1 cellular context compared by ENCODE assay signal in the genomic region with DNA sequence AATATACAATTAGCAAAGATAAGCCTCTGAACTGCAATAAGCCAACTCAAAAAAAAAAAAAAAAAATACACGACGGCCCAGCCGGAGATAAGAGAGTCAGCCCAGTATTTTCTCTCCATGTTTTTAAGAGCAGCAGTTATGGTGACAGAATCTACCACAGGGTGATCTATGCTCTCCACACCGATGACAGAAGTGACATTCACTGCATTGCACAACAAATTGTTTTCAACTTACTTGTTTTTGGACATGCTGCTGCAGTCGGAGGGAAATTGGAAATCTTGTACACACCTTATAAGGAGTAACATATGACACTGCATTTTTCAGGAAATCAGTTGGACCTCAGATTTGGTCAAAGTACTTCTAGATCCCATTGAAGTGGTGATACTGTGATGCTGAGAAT.
TF ChIP-seq lines count a peak whose summit lies in the region.

No MANE protein-coding gene starts in this region.

TF ChIP-seq in HepG2, 621 proteins besides CTCF, POLR2A, EP300 and RAD21 (continued from another document and continues in another):
- TF ChIP-seq, protein P1, sequence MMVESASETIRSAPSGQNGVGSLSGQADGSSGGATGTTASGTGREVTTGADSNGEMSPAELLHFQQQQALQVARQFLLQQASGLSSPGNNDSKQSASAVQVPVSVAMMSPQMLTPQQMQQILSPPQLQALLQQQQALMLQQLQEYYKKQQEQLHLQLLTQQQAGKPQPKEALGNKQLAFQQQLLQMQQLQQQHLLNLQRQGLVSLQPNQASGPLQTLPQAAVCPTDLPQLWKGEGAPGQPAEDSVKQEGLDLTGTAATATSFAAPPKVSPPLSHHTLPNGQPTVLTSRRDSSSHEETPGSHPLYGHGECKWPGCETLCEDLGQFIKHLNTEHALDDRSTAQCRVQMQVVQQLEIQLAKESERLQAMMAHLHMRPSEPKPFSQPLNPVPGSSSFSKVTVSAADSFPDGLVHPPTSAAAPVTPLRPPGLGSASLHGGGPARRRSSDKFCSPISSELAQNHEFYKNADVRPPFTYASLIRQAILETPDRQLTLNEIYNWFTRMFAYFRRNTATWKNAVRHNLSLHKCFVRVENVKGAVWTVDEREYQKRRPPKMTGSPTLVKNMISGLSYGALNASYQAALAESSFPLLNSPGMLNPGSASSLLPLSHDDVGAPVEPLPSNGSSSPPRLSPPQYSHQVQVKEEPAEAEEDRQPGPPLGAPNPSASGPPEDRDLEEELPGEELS (CRISPR knock-in tag; IDR thresholded peaks at IDR 0.05) = peak; percentile 95
- TF ChIP-seq JUN (CRISPR knock-in tag; IDR thresholded peaks at IDR 0.05) (no peak; the same call in 1 of the 2 replicates), KLF6 (CRISPR knock-in tag; IDR thresholded peaks at IDR 0.05) (no peak), HIVEP1 (CRISPR knock-in tag; IDR thresholded peaks at IDR 0.05) (no peak), ZNF605 (CRISPR knock-in tag; IDR thresholded peaks at IDR 0.05) (no peak), TAF15 (IDR thresholded peaks at IDR 0.05; ENCODE audit: low read depth, low read length, poor library complexity, severe bottlenecking) (no peak), ZNF30 (CRISPR knock-in tag; IDR thresholded peaks at IDR 0.05) (no peak), ZNF737 (CRISPR knock-in tag; IDR thresholded peaks at IDR 0.05; ENCODE audit: borderline replicate concordance) (no peak), ZSCAN31 (CRISPR knock-in tag; IDR thresholded peaks at IDR 0.05; ENCODE audit: low read depth) (no peak), NFE2L1 (CRISPR knock-in tag; IDR thresholded peaks at IDR 0.05; ENCODE audit: borderline replicate concordance) (no peak), GABPB1 (CRISPR knock-in tag; IDR thresholded peaks at IDR 0.05) (no peak), MTF1 (CRISPR knock-in tag; IDR thresholded peaks at IDR 0.05) (no peak), MED13 (CRISPR knock-in tag; IDR thresholded peaks at IDR 0.05) (no peak), ZNF136 (CRISPR knock-in tag; IDR thresholded peaks at IDR 0.05; ENCODE audit: low read depth) (no peak), PPARG (CRISPR knock-in tag; conservative IDR thresholded peaks at IDR 0.05) (peak; percentile 57), GATAD2A (CRISPR knock-in tag; IDR thresholded peaks at IDR 0.05) (peak; percentile 97), ZNF451 (CRISPR knock-in tag; IDR thresholded peaks at IDR 0.05) (no peak), SALL1 (CRISPR knock-in tag; IDR thresholded peaks at IDR 0.05) (peak; percentile 81; the same call in 1 of the 2 replicates), ZBTB42 (CRISPR knock-in tag; IDR thresholded peaks at IDR 0.05) (no peak), ZMYM2 (CRISPR knock-in tag; IDR thresholded peaks at IDR 0.05) (no peak), GFI1 (CRISPR knock-in tag; IDR thresholded peaks at IDR 0.05; ENCODE audit: borderline replicate concordance) (peak; percentile 67; the same call in 1 of the 2 replicates), ZNF562 (CRISPR knock-in tag; IDR thresholded peaks at IDR 0.05; ENCODE audit: borderline replicate concordance) (no peak), ADNP (CRISPR knock-in tag; IDR thresholded peaks at IDR 0.05) (no peak), XBP1 (CRISPR knock-in tag; IDR thresholded peaks at IDR 0.05) (no peak), SP140L (CRISPR knock-in tag; IDR thresholded peaks at IDR 0.05; ENCODE audit: borderline replicate concordance) (no peak), MAFG (CRISPR knock-in tag; IDR thresholded peaks at IDR 0.05) (no peak), ZNF660 (CRISPR knock-in tag; IDR thresholded peaks at IDR 0.05; ENCODE audit: borderline replicate concordance, low read depth) (no peak), TCF7 (IDR thresholded peaks at IDR 0.05; ENCODE audit: low read depth) (peak; percentile 43; the same call in 1 of the 2 replicates), SALL2 (CRISPR knock-in tag; IDR thresholded peaks at IDR 0.05) (no peak), DNMT3B (CRISPR knock-in tag; conservative IDR thresholded peaks at IDR 0.05) (0 out of 2 replicates have a peak, but pooled peaks have one; percentile 61), NR2F1 (CRISPR knock-in tag; IDR thresholded peaks at IDR 0.05) (0 out of 4 replicates have a peak, but pooled peaks of 1 of the 2 experiments have one; percentile 26), ERF (CRISPR knock-in tag; IDR thresholded peaks at IDR 0.05) (peak; percentile 76; the same call in 1 of the 2 replicates), BCL6 (CRISPR knock-in tag; IDR thresholded peaks at IDR 0.05) (peak; percentile 67), MTF2 (CRISPR knock-in tag; IDR thresholded peaks at IDR 0.05; ENCODE audit: borderline replicate concordance) (no peak), SIN3B (IDR thresholded peaks at IDR 0.05; ENCODE audit: low read length) (no peak), ZNF230 (CRISPR knock-in tag; IDR thresholded peaks at IDR 0.05) (no peak), PCBP1 (IDR thresholded peaks at IDR 0.05; ENCODE audit: borderline replicate concordance, low read depth, low read length) (no peak), ZNF510 (CRISPR knock-in tag; IDR thresholded peaks at IDR 0.05; ENCODE audit: low read depth) (0 out of 2 replicates have a peak, but pooled peaks have one; percentile 16), SIX1 (CRISPR knock-in tag; IDR thresholded peaks at IDR 0.05; ENCODE audit: borderline replicate concordance) (peak; percentile 43; the same call in 1 of the 2 replicates), KLF12 (CRISPR knock-in tag; IDR thresholded peaks at IDR 0.05; ENCODE audit: borderline replicate concordance) (no peak), ZNF703 (CRISPR knock-in tag; IDR thresholded peaks at IDR 0.05; ENCODE audit: borderline replicate concordance) (no peak), ZZZ3 (CRISPR knock-in tag; IDR thresholded peaks at IDR 0.05; ENCODE audit: borderline replicate concordance) (no peak), ZNF121 (CRISPR knock-in tag; IDR thresholded peaks at IDR 0.05) (0 out of 2 replicates have a peak, but pooled peaks have one; percentile 12), NR3C1 (CRISPR knock-in tag; IDR thresholded peaks at IDR 0.05) (no peak), KAT7 (CRISPR knock-in tag; IDR thresholded peaks at IDR 0.05; ENCODE audit: borderline replicate concordance) (no peak), ZNF468 (CRISPR knock-in tag; IDR thresholded peaks at IDR 0.05) (no peak)
- TF ChIP-seq, protein P2, sequence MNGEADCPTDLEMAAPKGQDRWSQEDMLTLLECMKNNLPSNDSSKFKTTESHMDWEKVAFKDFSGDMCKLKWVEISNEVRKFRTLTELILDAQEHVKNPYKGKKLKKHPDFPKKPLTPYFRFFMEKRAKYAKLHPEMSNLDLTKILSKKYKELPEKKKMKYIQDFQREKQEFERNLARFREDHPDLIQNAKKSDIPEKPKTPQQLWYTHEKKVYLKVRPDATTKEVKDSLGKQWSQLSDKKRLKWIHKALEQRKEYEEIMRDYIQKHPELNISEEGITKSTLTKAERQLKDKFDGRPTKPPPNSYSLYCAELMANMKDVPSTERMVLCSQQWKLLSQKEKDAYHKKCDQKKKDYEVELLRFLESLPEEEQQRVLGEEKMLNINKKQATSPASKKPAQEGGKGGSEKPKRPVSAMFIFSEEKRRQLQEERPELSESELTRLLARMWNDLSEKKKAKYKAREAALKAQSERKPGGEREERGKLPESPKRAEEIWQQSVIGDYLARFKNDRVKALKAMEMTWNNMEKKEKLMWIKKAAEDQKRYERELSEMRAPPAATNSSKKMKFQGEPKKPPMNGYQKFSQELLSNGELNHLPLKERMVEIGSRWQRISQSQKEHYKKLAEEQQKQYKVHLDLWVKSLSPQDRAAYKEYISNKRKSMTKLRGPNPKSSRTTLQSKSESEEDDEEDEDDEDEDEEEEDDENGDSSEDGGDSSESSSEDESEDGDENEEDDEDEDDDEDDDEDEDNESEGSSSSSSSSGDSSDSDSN (CRISPR knock-in tag; IDR thresholded peaks at IDR 0.05) = no peak
- TF ChIP-seq, protein P3, sequence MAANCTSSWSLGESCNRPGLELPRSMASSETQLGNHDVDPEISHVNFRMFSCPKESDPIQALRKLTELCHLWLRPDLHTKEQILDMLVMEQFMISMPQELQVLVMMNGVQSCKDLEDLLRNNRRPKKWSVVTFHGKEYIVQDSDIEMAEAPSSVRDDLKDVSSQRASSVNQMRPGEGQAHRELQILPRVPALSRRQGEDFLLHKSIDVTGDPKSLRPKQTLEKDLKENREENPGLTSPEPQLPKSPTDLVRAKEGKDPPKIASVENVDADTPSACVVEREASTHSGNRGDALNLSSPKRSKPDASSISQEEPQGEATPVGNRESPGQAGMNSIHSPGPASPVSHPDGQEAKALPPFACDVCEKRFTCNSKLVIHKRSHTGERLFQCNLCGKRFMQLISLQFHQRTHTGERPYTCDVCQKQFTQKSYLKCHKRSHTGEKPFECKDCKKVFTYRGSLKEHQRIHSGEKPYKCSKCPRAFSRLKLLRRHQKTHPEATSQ (CRISPR knock-in tag; IDR thresholded peaks at IDR 0.05; ENCODE audit: borderline replicate concordance) = peak; percentile 14; the same call in 1 of the 2 replicates
- TF ChIP-seq, protein P4, sequence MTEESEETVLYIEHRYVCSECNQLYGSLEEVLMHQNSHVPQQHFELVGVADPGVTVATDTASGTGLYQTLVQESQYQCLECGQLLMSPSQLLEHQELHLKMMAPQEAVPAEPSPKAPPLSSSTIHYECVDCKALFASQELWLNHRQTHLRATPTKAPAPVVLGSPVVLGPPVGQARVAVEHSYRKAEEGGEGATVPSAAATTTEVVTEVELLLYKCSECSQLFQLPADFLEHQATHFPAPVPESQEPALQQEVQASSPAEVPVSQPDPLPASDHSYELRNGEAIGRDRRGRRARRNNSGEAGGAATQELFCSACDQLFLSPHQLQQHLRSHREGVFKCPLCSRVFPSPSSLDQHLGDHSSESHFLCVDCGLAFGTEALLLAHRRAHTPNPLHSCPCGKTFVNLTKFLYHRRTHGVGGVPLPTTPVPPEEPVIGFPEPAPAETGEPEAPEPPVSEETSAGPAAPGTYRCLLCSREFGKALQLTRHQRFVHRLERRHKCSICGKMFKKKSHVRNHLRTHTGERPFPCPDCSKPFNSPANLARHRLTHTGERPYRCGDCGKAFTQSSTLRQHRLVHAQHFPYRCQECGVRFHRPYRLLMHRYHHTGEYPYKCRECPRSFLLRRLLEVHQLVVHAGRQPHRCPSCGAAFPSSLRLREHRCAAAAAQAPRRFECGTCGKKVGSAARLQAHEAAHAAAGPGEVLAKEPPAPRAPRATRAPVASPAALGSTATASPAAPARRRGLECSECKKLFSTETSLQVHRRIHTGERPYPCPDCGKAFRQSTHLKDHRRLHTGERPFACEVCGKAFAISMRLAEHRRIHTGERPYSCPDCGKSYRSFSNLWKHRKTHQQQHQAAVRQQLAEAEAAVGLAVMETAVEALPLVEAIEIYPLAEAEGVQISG (CRISPR knock-in tag; IDR thresholded peaks at IDR 0.05) = no peak
- TF ChIP-seq, protein P5, sequence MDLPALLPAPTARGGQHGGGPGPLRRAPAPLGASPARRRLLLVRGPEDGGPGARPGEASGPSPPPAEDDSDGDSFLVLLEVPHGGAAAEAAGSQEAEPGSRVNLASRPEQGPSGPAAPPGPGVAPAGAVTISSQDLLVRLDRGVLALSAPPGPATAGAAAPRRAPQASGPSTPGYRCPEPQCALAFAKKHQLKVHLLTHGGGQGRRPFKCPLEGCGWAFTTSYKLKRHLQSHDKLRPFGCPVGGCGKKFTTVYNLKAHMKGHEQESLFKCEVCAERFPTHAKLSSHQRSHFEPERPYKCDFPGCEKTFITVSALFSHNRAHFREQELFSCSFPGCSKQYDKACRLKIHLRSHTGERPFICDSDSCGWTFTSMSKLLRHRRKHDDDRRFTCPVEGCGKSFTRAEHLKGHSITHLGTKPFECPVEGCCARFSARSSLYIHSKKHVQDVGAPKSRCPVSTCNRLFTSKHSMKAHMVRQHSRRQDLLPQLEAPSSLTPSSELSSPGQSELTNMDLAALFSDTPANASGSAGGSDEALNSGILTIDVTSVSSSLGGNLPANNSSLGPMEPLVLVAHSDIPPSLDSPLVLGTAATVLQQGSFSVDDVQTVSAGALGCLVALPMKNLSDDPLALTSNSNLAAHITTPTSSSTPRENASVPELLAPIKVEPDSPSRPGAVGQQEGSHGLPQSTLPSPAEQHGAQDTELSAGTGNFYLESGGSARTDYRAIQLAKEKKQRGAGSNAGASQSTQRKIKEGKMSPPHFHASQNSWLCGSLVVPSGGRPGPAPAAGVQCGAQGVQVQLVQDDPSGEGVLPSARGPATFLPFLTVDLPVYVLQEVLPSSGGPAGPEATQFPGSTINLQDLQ (CRISPR knock-in tag; IDR thresholded peaks at IDR 0.05) = no peak
- TF ChIP-seq, protein P6, sequence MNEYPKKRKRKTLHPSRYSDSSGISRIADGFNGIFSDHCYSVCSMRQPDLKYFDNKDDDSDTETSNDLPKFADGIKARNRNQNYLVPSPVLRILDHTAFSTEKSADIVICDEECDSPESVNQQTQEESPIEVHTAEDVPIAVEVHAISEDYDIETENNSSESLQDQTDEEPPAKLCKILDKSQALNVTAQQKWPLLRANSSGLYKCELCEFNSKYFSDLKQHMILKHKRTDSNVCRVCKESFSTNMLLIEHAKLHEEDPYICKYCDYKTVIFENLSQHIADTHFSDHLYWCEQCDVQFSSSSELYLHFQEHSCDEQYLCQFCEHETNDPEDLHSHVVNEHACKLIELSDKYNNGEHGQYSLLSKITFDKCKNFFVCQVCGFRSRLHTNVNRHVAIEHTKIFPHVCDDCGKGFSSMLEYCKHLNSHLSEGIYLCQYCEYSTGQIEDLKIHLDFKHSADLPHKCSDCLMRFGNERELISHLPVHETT (CRISPR knock-in tag; conservative IDR thresholded peaks at IDR 0.05) = no peak
- TF ChIP-seq, protein P7, sequence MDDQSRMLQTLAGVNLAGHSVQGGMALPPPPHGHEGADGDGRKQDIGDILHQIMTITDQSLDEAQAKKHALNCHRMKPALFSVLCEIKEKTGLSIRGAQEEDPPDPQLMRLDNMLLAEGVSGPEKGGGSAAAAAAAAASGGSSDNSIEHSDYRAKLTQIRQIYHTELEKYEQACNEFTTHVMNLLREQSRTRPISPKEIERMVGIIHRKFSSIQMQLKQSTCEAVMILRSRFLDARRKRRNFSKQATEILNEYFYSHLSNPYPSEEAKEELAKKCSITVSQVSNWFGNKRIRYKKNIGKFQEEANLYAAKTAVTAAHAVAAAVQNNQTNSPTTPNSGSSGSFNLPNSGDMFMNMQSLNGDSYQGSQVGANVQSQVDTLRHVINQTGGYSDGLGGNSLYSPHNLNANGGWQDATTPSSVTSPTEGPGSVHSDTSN (CRISPR knock-in tag; IDR thresholded peaks at IDR 0.05; ENCODE audit: borderline replicate concordance) = no peak
- TF ChIP-seq, protein P8, sequence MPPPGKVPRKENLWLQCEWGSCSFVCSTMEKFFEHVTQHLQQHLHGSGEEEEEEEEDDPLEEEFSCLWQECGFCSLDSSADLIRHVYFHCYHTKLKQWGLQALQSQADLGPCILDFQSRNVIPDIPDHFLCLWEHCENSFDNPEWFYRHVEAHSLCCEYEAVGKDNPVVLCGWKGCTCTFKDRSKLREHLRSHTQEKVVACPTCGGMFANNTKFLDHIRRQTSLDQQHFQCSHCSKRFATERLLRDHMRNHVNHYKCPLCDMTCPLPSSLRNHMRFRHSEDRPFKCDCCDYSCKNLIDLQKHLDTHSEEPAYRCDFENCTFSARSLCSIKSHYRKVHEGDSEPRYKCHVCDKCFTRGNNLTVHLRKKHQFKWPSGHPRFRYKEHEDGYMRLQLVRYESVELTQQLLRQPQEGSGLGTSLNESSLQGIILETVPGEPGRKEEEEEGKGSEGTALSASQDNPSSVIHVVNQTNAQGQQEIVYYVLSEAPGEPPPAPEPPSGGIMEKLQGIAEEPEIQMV (CRISPR knock-in tag; IDR thresholded peaks at IDR 0.05; ENCODE audit: low read depth) = no peak
